Comparison of ENCODE assay signal across 30 cellular contexts in the genomic region with DNA sequence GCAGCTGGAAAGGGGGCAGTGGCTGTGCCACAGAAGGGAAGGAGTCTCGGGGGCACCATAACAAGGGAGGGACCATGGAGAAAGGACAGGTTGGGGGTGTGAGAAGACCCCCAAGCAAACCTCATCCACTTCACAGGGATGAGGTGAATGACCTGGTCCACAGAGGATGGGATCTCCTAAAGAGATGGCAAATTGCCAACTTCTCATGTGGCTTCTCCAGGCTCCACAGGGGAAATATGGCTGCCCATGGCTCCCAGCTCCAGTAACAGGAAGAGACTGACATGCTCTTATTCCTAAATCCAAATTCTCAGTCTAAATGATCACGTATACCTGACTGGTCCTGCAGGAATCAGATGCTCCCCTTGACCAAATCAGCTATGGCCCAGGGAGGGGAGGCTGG.
"Had no signal": no experiment of that assay in that cellular context is flagged by ENCODE, and none has a peak within 500 bp of the region (broad histone marks: within the 10 kb centered on the region; RNA-seq: fewer than 3 reads in every experiment).

No MANE protein-coding gene starts in this region.

- H3K9ac ChIP-seq: parathyroid adenoma had no signal

- H3K9me3 ChIP-seq: neutrophil, ovary, psoas muscle, spleen, suprapubic skin, testis, tibial artery, transverse colon, upper lobe of right lung, uterus had no signal

- H3K27me3 ChIP-seq: neutrophil, ovary, spleen, suprapubic skin, testis, tibial artery, transverse colon, upper lobe of right lung, uterus had no signal

- H3K79me2 ChIP-seq: parathyroid adenoma had no signal

- H3K36me3 ChIP-seq: neutrophil, ovary, spleen, suprapubic skin, tibial artery, transverse colon, upper lobe of right lung, uterus had no signal

- H3K4me3 ChIP-seq: ovary, psoas muscle, skin epidermis, smooth muscle cell, spleen, suprapubic skin, testis, tibial artery, transverse colon, upper lobe of right lung, uterus had no signal

- ATAC-seq: naive thymus-derived CD8-positive, alpha-beta T cell; natural killer cell treated with Interleukin-12 subunit alpha and Interleukin-12 subunit beta and Interleukin-15 and Interleukin-18, amount 100 ng/mL, for 72 hours; psoas muscle; right cardiac atrium; sciatic nerve; stimulated activated memory B cell treated with anti-CD40 and anti-IgM and Interleukin-4, amounts not matched to agents 10 μg/mL and 1 μg/mL and 100 μg/mL, for 72 hours; stimulated activated naive CD8-positive, alpha-beta T cell treated with anti-CD3 and anti-CD28 coated beads, Interleukin-15, amount 100 ng/mL, for 72 hours; stimulated activated naive CD8-positive, alpha-beta T cell treated with anti-CD3 and anti-CD28 coated beads, Interleukin-15, Interleukin-2, amounts not matched to agents 100 U/mL and 50 U/mL, for 24 hours; upper lobe of right lung had no signal

- DNase-seq: naive thymus-derived CD8-positive, alpha-beta T cell; nephron progenitor cell; nucleus accumbens; ovary; posterior cingulate gyrus; psoas muscle; right cardiac atrium; spleen; stimulated activated CD4-positive, alpha-beta T cell treated with anti-CD3 and anti-CD28 coated beads, Interleukin-12 subunit alpha, Interleukin-12 subunit beta, amount 100 ng/mL, for 4 hours; stimulated activated CD4-positive, alpha-beta T cell treated with anti-CD3 and anti-CD28 coated beads, Interleukin-1b, Interleukin-23, amount 100 ng/mL, for 48 hours; stimulated activated CD4-positive, alpha-beta T cell treated with anti-CD3 and anti-CD28 coated beads, Interleukin-4, amount 100 ng/mL, for 1 hour; stimulated activated CD4-positive, alpha-beta T cell treated with anti-CD3 and anti-CD28 coated beads, Interleukin-4, amount 100 ng/mL, for 4 hours; stimulated activated CD8-positive, alpha-beta memory T cell treated with anti-CD3 and anti-CD28 coated beads, Interleukin-4, amount 100 ng/mL, for 48 hours; stimulated activated naive CD4-positive, alpha-beta T cell; stimulated activated naive CD8-positive, alpha-beta T cell treated with anti-CD3 and anti-CD28 coated beads, Interleukin-15, amount 100 ng/mL, for 72 hours; stimulated activated naive CD8-positive, alpha-beta T cell treated with anti-CD3 and anti-CD28 coated beads, Interleukin-15, Interleukin-2, amounts not matched to agents 100 U/mL and 50 U/mL, for 24 hours; substantia nigra; testis; tibial artery; transverse colon; upper lobe of right lung; uterus had no signal

- H3K4me1 ChIP-seq: parathyroid adenoma, psoas muscle, spleen, suprapubic skin, tibial artery, transverse colon, upper lobe of right lung, uterus had no signal

- H2AFZ ChIP-seq: parathyroid adenoma had no signal

- H3K4me2 ChIP-seq: smooth muscle cell had no signal

- H3K27ac ChIP-seq: neutrophil, ovary, parathyroid adenoma, psoas muscle, skin epidermis, spleen, suprapubic skin, testis, tibial artery, transverse colon, upper lobe of right lung, uterus had no signal
